Comparison of ENCODE assay signal across 20 cellular contexts in the genomic region with DNA sequence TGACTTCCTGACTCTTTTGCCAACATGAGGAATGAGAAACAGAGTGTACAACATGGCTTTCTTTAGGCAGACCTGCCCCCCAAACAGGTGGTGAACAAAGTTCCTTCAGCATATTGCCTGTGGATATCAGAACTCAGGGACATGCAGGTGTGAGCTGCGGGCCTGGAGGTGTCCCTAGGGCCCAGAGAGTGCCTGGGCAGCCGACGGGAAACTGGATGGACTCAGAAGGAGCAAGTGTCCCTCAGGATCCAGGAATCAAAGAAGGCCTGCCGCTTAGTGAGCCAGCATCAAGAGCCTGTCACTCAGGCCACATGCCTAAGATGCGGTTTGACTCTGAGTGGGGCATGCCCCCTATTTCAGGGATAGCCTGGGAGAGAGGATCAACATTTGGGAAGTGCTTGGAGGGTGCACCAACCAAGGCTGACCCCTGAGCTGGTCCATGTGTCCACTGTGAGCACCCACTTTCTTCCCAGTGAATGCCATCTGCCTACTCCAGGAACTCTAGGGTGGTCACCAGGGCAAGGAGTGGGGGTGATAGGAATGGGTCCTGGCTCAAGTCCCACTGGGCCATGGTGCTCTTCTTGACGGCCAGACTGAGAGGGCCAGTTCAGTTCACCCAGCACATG. TPM values are rescaled to one million over a fixed set of nuclear protein-coding genes. Genes with fewer than 3 reads are reported as not detected.
DNase-seq lines count a peak whose midpoint lies in the region; ATAC-seq and TF ChIP-seq lines count a peak whose summit lies in the region.
"Had no signal": no experiment of that assay in that cellular context is flagged by ENCODE, and none has a peak within 500 bp of the region (broad histone marks: within the 10 kb centered on the region; RNA-seq: fewer than 3 reads in every experiment).

No MANE protein-coding gene starts in this region.

- H3K27ac ChIP-seq in C4-2B (peak overlapping the region; percentile 70), right atrium auricular region (peak overlapping the region; percentile 50 to 64), GM23248 (no peak overlapping the region)
- H3K27ac ChIP-seq: BLaER1, KMS-11 had no signal

- no peak for TF ChIP-seq CTCF in C4-2B (conservative IDR thresholded peaks at IDR 0.05)
- no peak for TF ChIP-seq CTCF in chondrocyte (IDR thresholded peaks at IDR 0.05)
- no peak for TF ChIP-seq CTCF in right atrium auricular region (IDR thresholded peaks at IDR 0.05)

- H3K9me2 ChIP-seq in GM23248 (ENCODE audit: insufficient read depth): no peaks in the 10 kb centered on the region

- peaks cover 24% of the 10 kb centered on the region; the same call in 1 of the 2 replicates for H3F3A ChIP-seq in GM23248 (ENCODE audit: insufficient read depth)

- peaks cover 0 to 37% of the 10 kb centered on the region in 2 donors for H3K4me1 ChIP-seq in right atrium auricular region
- peaks cover 38% of the 10 kb centered on the region for H3K4me1 ChIP-seq in GM23248 (ENCODE audit: insufficient read depth)
- H3K4me1 ChIP-seq: BLaER1 had no signal

- H3K27ac Mint-ChIP-seq in chondrocyte (ENCODE audit: unreplicated experiment): peak overlapping the region; percentile 22
- H3K27ac Mint-ChIP-seq: CD8-positive, alpha-beta memory T cell; HFFc6 had no signal

- no peak overlapping the region for H3K4me3 Mint-ChIP-seq in chondrocyte (ENCODE audit: unreplicated experiment)
- H3K4me3 Mint-ChIP-seq: CD8-positive, alpha-beta memory T cell; HFFc6 had no signal

- WGBS in GM23248 (ENCODE audit: low coverage in 1 of 2, low lambda C conversion rate in 2 of 2, missing lambda C conversion rate in 2 of 2), 2 experiments: 78 to 85% methylated on average over 6 of the region's 6 CpGs

- ATAC-seq in sciatic nerve (peak; percentile 48), HG02571 (IDR thresholded peaks at IDR 0.05; ENCODE audit: unreplicated experiment) (no peak)

- H3K4me2 ChIP-seq in GM23248 (ENCODE audit: unreplicated experiment): no peak overlapping the region
- H3K4me2 ChIP-seq: BLaER1, KMS-11 had no signal

- H3K4me3 ChIP-seq in right atrium auricular region: no peak overlapping the region
- no peak overlapping the region for H3K4me3 ChIP-seq in GM23248
- H3K4me3 ChIP-seq: BLaER1 had no signal

- DNase-seq in chondrocyte (ENCODE audit: low spot score) (no peak), right atrium auricular region (ENCODE audit: low spot score) (no peak), sciatic nerve (ENCODE audit: low spot score) (no peak), GM23248 (no peak), NCI-H510A (lab: John Stamatoyannopoulos, UW) (no peak), UCSD-AML1 (lab: John Stamatoyannopoulos, UW; ENCODE audit: unreplicated experiment) (no peak)
- DNase-seq: CD8-positive, alpha-beta memory T cell; GF-D8; GOT3; HFFc6; NCI-H1048; NCI-H1436 treated with DMSO at 0.1 percent for 48 hours; NCI-H2029 treated with DMSO at 0.1 percent for 48 hours; NCI-H2171 treated with DMSO at 0.1 percent for 48 hours; NCI-H774; RPMI8226 had no signal

- H3K36me3 ChIP-seq in right atrium auricular region: peaks cover 24% of the 10 kb centered on the region
- no peaks in the 10 kb centered on the region for H3K36me3 ChIP-seq in GM23248 (ENCODE audit: low read depth)
- H3K36me3 ChIP-seq: BLaER1 had no signal

- no peaks in the 10 kb centered on the region for H4K20me1 ChIP-seq in GM23248 (ENCODE audit: insufficient read depth)
- H4K20me1 ChIP-seq: BLaER1 had no signal

- H3K27me3 ChIP-seq in right atrium auricular region: no peaks in the 10 kb centered on the region
- H3K27me3 ChIP-seq in GM23248 (replicated peaks; ENCODE audit: insufficient read depth): no peaks in the 10 kb centered on the region
- H3K27me3 ChIP-seq: BLaER1 had no signal

- intact Hi-C loops in sciatic nerve (cut with DNase I): no loop called here

- in situ Hi-C loops in GM23248 (cut with MboI): no loop called here

- H3K4me1 Mint-ChIP-seq in chondrocyte (ENCODE audit: low read depth): peaks cover 65% of the 10 kb centered on the region
- H3K4me1 Mint-ChIP-seq: CD8-positive, alpha-beta memory T cell had no signal

- no peak overlapping the region for H2AFZ ChIP-seq in GM23248

- H3K9me3 ChIP-seq in right atrium auricular region: no peaks in the 10 kb centered on the region
- no peaks in the 10 kb centered on the region for H3K9me3 ChIP-seq in GM23248 (ENCODE audit: low read depth)
- H3K9me3 ChIP-seq: BLaER1 had no signal

- H3K9me3 Mint-ChIP-seq in chondrocyte (ENCODE audit: low read depth): no peaks in the 10 kb centered on the region
- H3K9me3 Mint-ChIP-seq: CD8-positive, alpha-beta memory T cell; HFFc6 had no signal

- H3K9ac ChIP-seq in GM23248: no peak overlapping the region
- H3K9ac ChIP-seq: BLaER1, KMS-11 had no signal

- no peaks in the 10 kb centered on the region for H3K36me3 Mint-ChIP-seq in chondrocyte (ENCODE audit: low read depth)
- H3K36me3 Mint-ChIP-seq: CD8-positive, alpha-beta memory T cell had no signal

- H3K27me3 Mint-ChIP-seq in chondrocyte (ENCODE audit: low read depth): no peaks in the 10 kb centered on the region

- no peaks in the 10 kb centered on the region for H3K79me2 ChIP-seq in GM23248 (ENCODE audit: insufficient read depth)

RNA-seq across cellular contexts. Expression of a gene that starts 16.1 kb away (rescaled TPM):
- total RNA-seq in chondrocyte (72.1 to 94.2 TPM (median 88.3 TPM) in 3 replicates), right atrium auricular region (10 to 100 TPM; 68.0 to 97.5 TPM), sciatic nerve (78.3 TPM)
- total RNA-seq in GM23248 (2014; rRNA removed; shearing (Covaris generic)): 56.1 and 226 TPM in 2 replicates
- 38.6 and 39.3 TPM in 2 replicates for polyA plus RNA-seq in GM23248 (2016; fragmentation: Nextera tagmentation; extraction: Ambion mirVana)
